In genomic region chr19:43923875-43924274, GRCh38 we compare ENCODE assay signal across 8 cellular contexts.
"Had no signal": no experiment of that assay in that cellular context is flagged by ENCODE, and none has a peak within 500 bp of the region (broad histone marks: within the 10 kb centered on the region; RNA-seq: fewer than 3 reads in every experiment).

No MANE protein-coding gene starts in this region.

- H3K27ac ChIP-seq: HL-60 had no signal

- FAIRE-seq: H1, H54 had no signal

- DNase-seq: H9, HCEC 1CT, IMR-90, KBM-7 had no signal

- H3K4me3 ChIP-seq: GM23338 had no signal

- H3K27ac Mint-ChIP-seq: GM23338, H9 had no signal

- H3K4me1 Mint-ChIP-seq: GM23338, H9 had no signal

- ATAC-seq: GM23338 had no signal

- H3K4me2 ChIP-seq: GM23338 had no signal

- H3K9me3 Mint-ChIP-seq: GM23338 had no signal

- H3K4me3 Mint-ChIP-seq: GM23338, H9 had no signal

- H2AFZ ChIP-seq: GM23338 had no signal
